In genomic region chr10:59706851-59707797, GRCh38 we compare ENCODE assay signal across 1 cellular context.
TF ChIP-seq lines count a peak whose summit lies in the region.

No MANE protein-coding gene starts in this region.

TF ChIP-seq in K562, 482 proteins besides CTCF, POLR2A, EP300 and RAD21 (continued from another document):
- TF ChIP-seq TCF15 (CRISPR knock-in tag; IDR thresholded peaks at IDR 0.05) (no peak), PCBP2 (IDR thresholded peaks at IDR 0.05; ENCODE audit: low read depth, low read length, poor library complexity, severe bottlenecking) (peak; percentile 29), CEBPB (tag; IDR thresholded peaks at IDR 0.05) (peak; percentile 79), PCBP1 (IDR thresholded peaks at IDR 0.05; ENCODE audit: low read depth, low read length, poor library complexity, severe bottlenecking) (peak; percentile 94)
